Comparison of ENCODE assay signal across 16 cellular contexts in genomic region chrY:13370868-13371800, GRCh38.
DNase-seq lines count a peak whose midpoint lies in the region; ATAC-seq and TF ChIP-seq lines count a peak whose summit lies in the region.
"Had no signal": no experiment of that assay in that cellular context is flagged by ENCODE, and none has a peak within 500 bp of the region (broad histone marks: within the 10 kb centered on the region; RNA-seq: fewer than 3 reads in every experiment).

No MANE protein-coding gene starts in this region.

- peak overlapping the region; percentile 32 for H3K4me3 Mint-ChIP-seq in activated naive CD8-positive, alpha-beta T cell treated with anti-CD3 and anti-CD28 coated beads for 36 hours

- no peaks in the 10 kb centered on the region for H3K27me3 ChIP-seq in esophagus squamous epithelium

- H3K36me3 ChIP-seq in esophagus squamous epithelium: peaks cover 0 to 21% (median 0%) of the 10 kb centered on the region in 3 donors

- no peak for TF ChIP-seq CTCF in esophagus squamous epithelium (IDR thresholded peaks at IDR 0.05)

- no peak overlapping the region for H3K27ac ChIP-seq in esophagus squamous epithelium

- H3K9me3 Mint-ChIP-seq in activated naive CD8-positive, alpha-beta T cell treated with anti-CD3 and anti-CD28 coated beads for 36 hours: no peaks in the 10 kb centered on the region

- peaks cover 17% of the 10 kb centered on the region for H3K4me1 Mint-ChIP-seq in activated naive CD8-positive, alpha-beta T cell treated with anti-CD3 and anti-CD28 coated beads for 36 hours

- ATAC-seq in GM19351 (IDR thresholded peaks at IDR 0.05; ENCODE audit: unreplicated experiment) (no peak), GM18505 (IDR thresholded peaks at IDR 0.05; ENCODE audit: unreplicated experiment) (no peak)
- ATAC-seq: HepG2, left colon, right cardiac atrium had no signal

- H3K4me3 ChIP-seq in esophagus squamous epithelium: no peak overlapping the region

- 79% methylated on average over 5 of the region's 6 CpGs; no CpG with 5 or more reads in 1 of the 2 donors for WGBS in esophagus squamous epithelium, 2 donors

- intact Hi-C loops in esophagus squamous epithelium (cut with DNase I): no loop called here

- peak; percentile 8 for DNase-seq in stimulated activated CD4-positive, alpha-beta T cell treated with anti-CD3 and anti-CD28 coated beads, Interleukin-1b, Interleukin-23, amount 100 ng/mL, for 48 hours
- no peak for DNase-seq in stimulated activated CD4-positive, alpha-beta T cell treated with anti-CD3 and anti-CD28 coated beads, Interleukin-12 subunit alpha, Interleukin-12 subunit beta, amount 100 ng/mL, for 4 hours
- DNase-seq in RPMI8226 (peak; percentile 6), retina (no peak), esophagus squamous epithelium (lab: John Stamatoyannopoulos, UW) (no peak)
- peak; percentile 4 for DNase-seq in activated naive CD8-positive, alpha-beta T cell treated with anti-CD3 and anti-CD28 coated beads for 36 hours
- DNase-seq: anterior cingulate cortex, Caco-2, foreskin fibroblast, left colon, NCI-H1694 treated with DMSO at 0.1 percent for 48 hours, NCI-H446 treated with DMSO at 0.1 percent for 48 hours, right cardiac atrium had no signal

- H3K27me3 Mint-ChIP-seq in activated naive CD8-positive, alpha-beta T cell treated with anti-CD3 and anti-CD28 coated beads for 36 hours: no peaks in the 10 kb centered on the region

- H3K27ac Mint-ChIP-seq in activated naive CD8-positive, alpha-beta T cell treated with anti-CD3 and anti-CD28 coated beads for 36 hours: peak overlapping the region; percentile 87

- no peaks in the 10 kb centered on the region for H3K9me3 ChIP-seq in esophagus squamous epithelium
- H3K9me3 ChIP-seq: Caco-2 had no signal

- no peaks in the 10 kb centered on the region for H3K4me1 ChIP-seq in esophagus squamous epithelium
- H3K4me1 ChIP-seq: Caco-2 had no signal

- no peak for TF ChIP-seq POLR2A in GM18505 (IDR thresholded peaks at IDR 0.05; ENCODE audit: borderline replicate concordance, extremely low read depth, insufficient read depth, insufficient read length)
- no peak for TF ChIP-seq POLR2A in esophagus squamous epithelium (IDR thresholded peaks at IDR 0.05)

- H3K36me3 Mint-ChIP-seq in activated naive CD8-positive, alpha-beta T cell treated with anti-CD3 and anti-CD28 coated beads for 36 hours: peaks cover 5% of the 10 kb centered on the region

Comparison
In these comparisons a context has a peak if more than half of its experiments do, and no peak if none do; other contexts are left out.
1. DNase-seq: peak in stimulated activated CD4-positive, alpha-beta T cell treated with anti-CD3 and anti-CD28 coated beads, Interleukin-1b, Interleukin-23, amount 100 ng/mL, for 48 hours (single experiment), RPMI8226 (single experiment) and activated naive CD8-positive, alpha-beta T cell treated with anti-CD3 and anti-CD28 coated beads for 36 hours (single experiment); none in stimulated activated CD4-positive, alpha-beta T cell treated with anti-CD3 and anti-CD28 coated beads, Interleukin-12 subunit alpha, Interleukin-12 subunit beta, amount 100 ng/mL, for 4 hours (single experiment), retina (single experiment) and esophagus squamous epithelium (single experiment).